Comparison of ENCODE assay signal across 23 cellular contexts in genomic region chr13:111411186-111411858, GRCh38.
DNase-seq lines count a peak whose midpoint lies in the region; ATAC-seq, FAIRE-seq and TF ChIP-seq lines count a peak whose summit lies in the region.
"Had no signal": no experiment of that assay in that cellular context is flagged by ENCODE, and none has a peak within 500 bp of the region (broad histone marks: within the 10 kb centered on the region; RNA-seq: fewer than 3 reads in every experiment).

No MANE protein-coding gene starts in this region.

- no peaks in the 10 kb centered on the region for H3K9me3 ChIP-seq in kidney (ENCODE audit: control insufficient read depth in 1 of 2, low read length in 2 of 2)
- H3K9me3 ChIP-seq: prostate gland, tibial artery had no signal

- H3K4me1 ChIP-seq in kidney (ENCODE audit: control insufficient read depth in 1 of 2, insufficient read depth in 1 of 2, low read depth in 1 of 2, low read length in 2 of 2) = no peaks in the 10 kb centered on the region
- H3K4me1 ChIP-seq: prostate gland had no signal

- H3K4me3 ChIP-seq in kidney (ENCODE audit: low read length in 2 of 2) = no peak overlapping the region
- H3K4me3 ChIP-seq: tibial artery had no signal

- no peak for FAIRE-seq in kidney (lab: Jason Lieb, UNC)
- FAIRE-seq: colon, GM12891, small intestine had no signal

- H3K9ac ChIP-seq in kidney (ENCODE audit: low read length in 2 of 2) = no peak overlapping the region

- H3K27ac ChIP-seq in kidney (ENCODE audit: low read depth in 2 of 2, low read length in 2 of 2) = no peak overlapping the region
- H3K27ac ChIP-seq: prostate gland, tibial artery had no signal

- TF ChIP-seq CTCF in kidney (IDR thresholded peaks at IDR 0.05; ENCODE audit: borderline replicate concordance, extremely low read depth, insufficient read depth) = no peak

- DNase-seq in Right ventricle myocardium inferior (ENCODE audit: missing footprints) = peak; percentile 62
- no peak for DNase-seq in Right ventricle myocardium superior
- DNase-seq in NCI-H345 (lab: John Stamatoyannopoulos, UW) = peak; percentile 32
- peak; percentile 63 for DNase-seq in kidney
- DNase-seq in hippocampal formation (lab: John Stamatoyannopoulos, UW) = no peak
- no peak for DNase-seq in NOMO-1 treated with dmso at 0.1 percent for 144 hours (lab: John Stamatoyannopoulos, UW; ENCODE audit: unreplicated experiment)
- DNase-seq: activated CD4-positive, alpha-beta T cell treated with anti-CD3 and anti-CD28 coated beads for 36 hours; activated CD8-positive, alpha-beta memory T cell treated with anti-CD3 and anti-CD28 coated beads, Interleukin-2, amount 10 ng/mL, durations not matched to agents 7 days and 5 days; activated naive CD8-positive, alpha-beta T cell treated with anti-CD3 and anti-CD28 coated beads, Interleukin-2, amount 10 ng/mL, durations not matched to agents 7 days and 5 days; CD4-positive, alpha-beta T cell; DMS53; endodermal cell; KBM-7; left cardiac atrium; small intestine; stimulated activated CD4-positive, alpha-beta T cell treated with anti-CD3 and anti-CD28 coated beads, Interleukin-2, amount 100 ng/mL, for 48 hours; stimulated activated naive CD4-positive, alpha-beta T cell treated with Interleukin-2 at 50 U/mL for 16 hours; tibial artery had no signal

- intact Hi-C loops in Right ventricle myocardium inferior (cut with DNase I) = no loop called here
- intact Hi-C loops in Right ventricle myocardium superior (cut with DNase I) = no loop called here
- intact Hi-C loops in kidney (cut with DNase I) = no loop called here

- no peak for ATAC-seq in Right ventricle myocardium inferior
- no peak for ATAC-seq in Right ventricle myocardium superior (ENCODE audit: poor library complexity)
- ATAC-seq in HG03097 (IDR thresholded peaks at IDR 0.05; ENCODE audit: low FRiP score, unreplicated experiment) = no peak
- ATAC-seq: activated CD4-positive, alpha-beta T cell treated with anti-CD3 and anti-CD28 coated beads for 36 hours; activated CD8-positive, alpha-beta memory T cell treated with anti-CD3 and anti-CD28 coated beads, Interleukin-2, amount 10 ng/mL, durations not matched to agents 7 days and 5 days; left cardiac atrium; natural killer cell treated with Interleukin-12 subunit alpha and Interleukin-12 subunit beta and Interleukin-15 and Interleukin-18, amount 100 ng/mL, for 72 hours had no signal

- H3K36me3 ChIP-seq in kidney (ENCODE audit: control insufficient read depth in 1 of 2, insufficient read depth in 2 of 2, low read length in 2 of 2) = no peaks in the 10 kb centered on the region
- H3K36me3 ChIP-seq: prostate gland, tibial artery had no signal

Comparison
In these comparisons a context has a peak if more than half of its experiments do, and no peak if none do; other contexts are left out.
1. DNase-seq: peak in Right ventricle myocardium inferior (single experiment), NCI-H345 (single experiment) and kidney (single experiment); none in Right ventricle myocardium superior (single experiment), hippocampal formation (0 of 2) and NOMO-1 treated with dmso at 0.1 percent for 144 hours (single experiment).